10 cellular contexts compared by ENCODE assay signal in genomic region chr16:83835972-83836566, GRCh38. TPM values are rescaled to one million over a fixed set of nuclear protein-coding genes. Genes with fewer than 3 reads are reported as not detected.
A peak's percentile ranks its signal among the peaks of the same experiment; 100 is the strongest.
DNase-seq lines count a peak whose midpoint lies in the region; ATAC-seq and TF ChIP-seq lines count a peak whose summit lies in the region.
"Had no signal": no experiment of that assay in that cellular context is flagged by ENCODE, and none has a peak within 500 bp of the region (broad histone marks: within the 10 kb centered on the region; RNA-seq: fewer than 3 reads in every experiment).

No MANE protein-coding gene starts in this region.

- H3K27ac Mint-ChIP-seq in activated T-helper 1 cell treated with anti-CD3 and anti-CD28 coated beads, Interleukin-12 subunit alpha, Interleukin-12 subunit beta, Interleukin-2, Interleukin-4 antibody, amounts not matched to agents 30 ng/mL and 10 ng/mL and 1 ng/mL, durations not matched to agents 14 hours and 24 hours and 36 hours, result peak overlapping the region; percentile 43
- H3K27ac Mint-ChIP-seq in nephron progenitor cell, result no peak overlapping the region

- no peaks in the 10 kb centered on the region for H3K36me3 Mint-ChIP-seq in activated T-helper 1 cell treated with anti-CD3 and anti-CD28 coated beads, Interleukin-12 subunit alpha, Interleukin-12 subunit beta, Interleukin-2, Interleukin-4 antibody, amounts not matched to agents 30 ng/mL and 10 ng/mL and 1 ng/mL, durations not matched to agents 14 hours and 24 hours and 36 hours (ENCODE audit: low read depth)
- peaks cover 4% of the 10 kb centered on the region for H3K36me3 Mint-ChIP-seq in nephron progenitor cell (ENCODE audit: low read depth)

- H3K4me1 Mint-ChIP-seq in activated T-helper 1 cell treated with anti-CD3 and anti-CD28 coated beads, Interleukin-12 subunit alpha, Interleukin-12 subunit beta, Interleukin-2, Interleukin-4 antibody, amounts not matched to agents 30 ng/mL and 10 ng/mL and 1 ng/mL, durations not matched to agents 14 hours and 24 hours and 36 hours (ENCODE audit: low read depth), result peaks cover 17% of the 10 kb centered on the region
- peaks cover 11% of the 10 kb centered on the region for H3K4me1 Mint-ChIP-seq in nephron progenitor cell

- intact Hi-C loops in activated T-helper 1 cell treated with anti-CD3 and anti-CD28 coated beads, Interleukin-12 subunit alpha, Interleukin-12 subunit beta, Interleukin-2, Interleukin-4 antibody, amounts not matched to agents 30 ng/mL and 10 ng/mL and 1 ng/mL, durations not matched to agents 14 hours and 24 hours and 36 hours (cut with micrococcal nuclease), result loop anchor here (1.0 kb wide), 3 partner anchors 10 to 63 kb away; partner anchors contain the start of genes HSBP1 and MLYCD

- no peak for TF ChIP-seq CTCF in nephron progenitor cell (IDR thresholded peaks at IDR 0.05)

- DNase-seq in Caki2 (ENCODE audit: low read depth), result peak; percentile 7
- DNase-seq in LHCN-M2 (ENCODE audit: low read depth), result peak; percentile 76
- DNase-seq in activated T-helper 1 cell treated with anti-CD3 and anti-CD28 coated beads, Interleukin-12 subunit alpha, Interleukin-12 subunit beta, Interleukin-2, Interleukin-4 antibody, amounts not matched to agents 30 ng/mL and 10 ng/mL and 1 ng/mL, durations not matched to agents 14 hours and 24 hours and 36 hours (ENCODE audit: low spot score), result peak; percentile 11
- peak; percentile 44 for DNase-seq in kidney tubule cell (ENCODE audit: low spot score)
- no peak for DNase-seq in nephron progenitor cell
- no peak for DNase-seq in activated CD4-positive, CD25-positive, alpha-beta regulatory T cell (lab: John Stamatoyannopoulos, UW)
- DNase-seq in HK-2 (ENCODE audit: unreplicated experiment), result no peak
- DNase-seq: activated gamma-delta T cell treated with Interleukin-2 at 50 U/mL for 16 hours, hippocampal formation had no signal

- no peak overlapping the region for H3K4me3 Mint-ChIP-seq in activated T-helper 1 cell treated with anti-CD3 and anti-CD28 coated beads, Interleukin-12 subunit alpha, Interleukin-12 subunit beta, Interleukin-2, Interleukin-4 antibody, amounts not matched to agents 30 ng/mL and 10 ng/mL and 1 ng/mL, durations not matched to agents 14 hours and 24 hours and 36 hours
- H3K4me3 Mint-ChIP-seq in nephron progenitor cell, result no peak overlapping the region

- in situ Hi-C loops in Caki2 (cut with HindIII; ENCODE audit: low pct_unique_long_range_greater_than_20kb, low sequenced_read_pairs), result no loop called here

- H3K9me3 Mint-ChIP-seq in activated T-helper 1 cell treated with anti-CD3 and anti-CD28 coated beads, Interleukin-12 subunit alpha, Interleukin-12 subunit beta, Interleukin-2, Interleukin-4 antibody, amounts not matched to agents 30 ng/mL and 10 ng/mL and 1 ng/mL, durations not matched to agents 14 hours and 24 hours and 36 hours, result no peaks in the 10 kb centered on the region
- peaks cover 15% of the 10 kb centered on the region for H3K9me3 Mint-ChIP-seq in nephron progenitor cell

- H3K27me3 Mint-ChIP-seq in activated T-helper 1 cell treated with anti-CD3 and anti-CD28 coated beads, Interleukin-12 subunit alpha, Interleukin-12 subunit beta, Interleukin-2, Interleukin-4 antibody, amounts not matched to agents 30 ng/mL and 10 ng/mL and 1 ng/mL, durations not matched to agents 14 hours and 24 hours and 36 hours (ENCODE audit: insufficient read depth), result peaks cover 48% of the 10 kb centered on the region
- H3K27me3 Mint-ChIP-seq in nephron progenitor cell (ENCODE audit: low read depth, poor library complexity), result peaks cover 3% of the 10 kb centered on the region

- ATAC-seq in HG02678 (IDR thresholded peaks at IDR 0.05; ENCODE audit: unreplicated experiment), result no peak

RNA-seq across cellular contexts. Expression of gene HSBP1, which starts 28.3 kb away (rescaled TPM):
- total RNA-seq in Caki2 (2014; rRNA removed; shearing (Covaris generic); ENCODE audit: low replicate concordance), result 116 and 222 TPM in 2 replicates
- total RNA-seq in LHCN-M2 (2014; rRNA removed), result 20.1 and 25.7 TPM in 2 replicates
- 226 TPM for polyA plus RNA-seq in LHCN-M2 (2012)
- 112 and 115 TPM in 2 replicates for total RNA-seq in activated T-helper 1 cell treated with anti-CD3 and anti-CD28 coated beads, Interleukin-12 subunit alpha, Interleukin-12 subunit beta, Interleukin-2, Interleukin-4 antibody, amounts not matched to agents 30 ng/mL and 10 ng/mL and 1 ng/mL, durations not matched to agents 14 hours and 24 hours and 36 hours

Comparison
In these comparisons a context has a peak if more than half of its experiments do, and no peak if none do; other contexts are left out.
1. DNase-seq: peak in Caki2 (single experiment), LHCN-M2 (single experiment), activated T-helper 1 cell treated with anti-CD3 and anti-CD28 coated beads, Interleukin-12 subunit alpha, Interleukin-12 subunit beta, Interleukin-2, Interleukin-4 antibody, amounts not matched to agents 30 ng/mL and 10 ng/mL and 1 ng/mL, durations not matched to agents 14 hours and 24 hours and 36 hours (single experiment) and kidney tubule cell (single experiment); none in nephron progenitor cell (single experiment), activated CD4-positive, CD25-positive, alpha-beta regulatory T cell (0 of 4) and HK-2 (single experiment).